ENCODE assay signal across 1 cellular context in the genomic region with DNA sequence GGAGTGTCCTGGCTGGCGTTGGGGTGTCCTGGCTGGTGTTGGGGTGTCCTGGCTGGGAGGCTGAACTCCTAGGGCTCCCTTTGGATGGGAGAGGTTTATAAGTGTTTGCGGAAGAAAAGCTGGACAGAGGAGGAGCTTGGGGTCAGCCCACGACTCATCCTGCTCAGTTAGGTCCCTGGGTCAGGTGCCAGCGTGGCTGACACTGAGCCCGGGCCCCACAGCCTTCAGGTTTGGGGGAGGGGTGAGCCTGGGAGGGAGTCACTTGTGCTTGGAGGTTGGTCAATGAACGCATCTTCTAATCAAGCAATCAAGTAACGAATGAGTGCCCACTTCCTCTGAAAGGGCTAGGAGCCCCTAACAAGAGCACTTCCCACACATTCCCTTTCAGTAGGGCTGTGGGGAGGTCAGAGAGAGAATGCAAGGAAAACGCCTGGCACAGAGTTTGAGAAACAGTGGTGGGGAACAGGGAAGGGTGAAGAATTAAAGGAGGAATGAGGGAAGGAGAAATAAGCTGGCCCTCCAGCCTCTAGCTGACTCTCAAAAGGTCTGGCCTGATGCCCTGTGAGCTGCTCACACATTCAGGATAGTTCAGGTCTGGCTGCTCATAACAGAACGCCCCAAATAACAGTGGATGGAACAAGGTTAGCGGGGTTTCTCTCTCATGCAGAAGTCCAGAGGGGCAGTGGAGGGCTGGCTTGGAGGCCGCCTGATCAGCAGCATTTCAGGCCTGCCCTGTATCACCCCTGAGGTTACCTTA.
TF ChIP-seq lines count a peak whose summit lies in the region.

No MANE protein-coding gene starts in this region.

TF ChIP-seq in GM23338, 12 proteins besides CTCF, POLR2A, EP300 and RAD21 (continued from another document):
- TF ChIP-seq, protein P1, sequence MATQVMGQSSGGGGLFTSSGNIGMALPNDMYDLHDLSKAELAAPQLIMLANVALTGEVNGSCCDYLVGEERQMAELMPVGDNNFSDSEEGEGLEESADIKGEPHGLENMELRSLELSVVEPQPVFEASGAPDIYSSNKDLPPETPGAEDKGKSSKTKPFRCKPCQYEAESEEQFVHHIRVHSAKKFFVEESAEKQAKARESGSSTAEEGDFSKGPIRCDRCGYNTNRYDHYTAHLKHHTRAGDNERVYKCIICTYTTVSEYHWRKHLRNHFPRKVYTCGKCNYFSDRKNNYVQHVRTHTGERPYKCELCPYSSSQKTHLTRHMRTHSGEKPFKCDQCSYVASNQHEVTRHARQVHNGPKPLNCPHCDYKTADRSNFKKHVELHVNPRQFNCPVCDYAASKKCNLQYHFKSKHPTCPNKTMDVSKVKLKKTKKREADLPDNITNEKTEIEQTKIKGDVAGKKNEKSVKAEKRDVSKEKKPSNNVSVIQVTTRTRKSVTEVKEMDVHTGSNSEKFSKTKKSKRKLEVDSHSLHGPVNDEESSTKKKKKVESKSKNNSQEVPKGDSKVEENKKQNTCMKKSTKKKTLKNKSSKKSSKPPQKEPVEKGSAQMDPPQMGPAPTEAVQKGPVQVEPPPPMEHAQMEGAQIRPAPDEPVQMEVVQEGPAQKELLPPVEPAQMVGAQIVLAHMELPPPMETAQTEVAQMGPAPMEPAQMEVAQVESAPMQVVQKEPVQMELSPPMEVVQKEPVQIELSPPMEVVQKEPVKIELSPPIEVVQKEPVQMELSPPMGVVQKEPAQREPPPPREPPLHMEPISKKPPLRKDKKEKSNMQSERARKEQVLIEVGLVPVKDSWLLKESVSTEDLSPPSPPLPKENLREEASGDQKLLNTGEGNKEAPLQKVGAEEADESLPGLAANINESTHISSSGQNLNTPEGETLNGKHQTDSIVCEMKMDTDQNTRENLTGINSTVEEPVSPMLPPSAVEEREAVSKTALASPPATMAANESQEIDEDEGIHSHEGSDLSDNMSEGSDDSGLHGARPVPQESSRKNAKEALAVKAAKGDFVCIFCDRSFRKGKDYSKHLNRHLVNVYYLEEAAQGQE (IDR thresholded peaks at IDR 0.05; ENCODE audit: unreplicated experiment) = no peak
- TF ChIP-seq ZNF331 (CRISPR knock-in tag; IDR thresholded peaks at IDR 0.05; ENCODE audit: low read depth) = no peak
- TF ChIP-seq, protein P2, sequence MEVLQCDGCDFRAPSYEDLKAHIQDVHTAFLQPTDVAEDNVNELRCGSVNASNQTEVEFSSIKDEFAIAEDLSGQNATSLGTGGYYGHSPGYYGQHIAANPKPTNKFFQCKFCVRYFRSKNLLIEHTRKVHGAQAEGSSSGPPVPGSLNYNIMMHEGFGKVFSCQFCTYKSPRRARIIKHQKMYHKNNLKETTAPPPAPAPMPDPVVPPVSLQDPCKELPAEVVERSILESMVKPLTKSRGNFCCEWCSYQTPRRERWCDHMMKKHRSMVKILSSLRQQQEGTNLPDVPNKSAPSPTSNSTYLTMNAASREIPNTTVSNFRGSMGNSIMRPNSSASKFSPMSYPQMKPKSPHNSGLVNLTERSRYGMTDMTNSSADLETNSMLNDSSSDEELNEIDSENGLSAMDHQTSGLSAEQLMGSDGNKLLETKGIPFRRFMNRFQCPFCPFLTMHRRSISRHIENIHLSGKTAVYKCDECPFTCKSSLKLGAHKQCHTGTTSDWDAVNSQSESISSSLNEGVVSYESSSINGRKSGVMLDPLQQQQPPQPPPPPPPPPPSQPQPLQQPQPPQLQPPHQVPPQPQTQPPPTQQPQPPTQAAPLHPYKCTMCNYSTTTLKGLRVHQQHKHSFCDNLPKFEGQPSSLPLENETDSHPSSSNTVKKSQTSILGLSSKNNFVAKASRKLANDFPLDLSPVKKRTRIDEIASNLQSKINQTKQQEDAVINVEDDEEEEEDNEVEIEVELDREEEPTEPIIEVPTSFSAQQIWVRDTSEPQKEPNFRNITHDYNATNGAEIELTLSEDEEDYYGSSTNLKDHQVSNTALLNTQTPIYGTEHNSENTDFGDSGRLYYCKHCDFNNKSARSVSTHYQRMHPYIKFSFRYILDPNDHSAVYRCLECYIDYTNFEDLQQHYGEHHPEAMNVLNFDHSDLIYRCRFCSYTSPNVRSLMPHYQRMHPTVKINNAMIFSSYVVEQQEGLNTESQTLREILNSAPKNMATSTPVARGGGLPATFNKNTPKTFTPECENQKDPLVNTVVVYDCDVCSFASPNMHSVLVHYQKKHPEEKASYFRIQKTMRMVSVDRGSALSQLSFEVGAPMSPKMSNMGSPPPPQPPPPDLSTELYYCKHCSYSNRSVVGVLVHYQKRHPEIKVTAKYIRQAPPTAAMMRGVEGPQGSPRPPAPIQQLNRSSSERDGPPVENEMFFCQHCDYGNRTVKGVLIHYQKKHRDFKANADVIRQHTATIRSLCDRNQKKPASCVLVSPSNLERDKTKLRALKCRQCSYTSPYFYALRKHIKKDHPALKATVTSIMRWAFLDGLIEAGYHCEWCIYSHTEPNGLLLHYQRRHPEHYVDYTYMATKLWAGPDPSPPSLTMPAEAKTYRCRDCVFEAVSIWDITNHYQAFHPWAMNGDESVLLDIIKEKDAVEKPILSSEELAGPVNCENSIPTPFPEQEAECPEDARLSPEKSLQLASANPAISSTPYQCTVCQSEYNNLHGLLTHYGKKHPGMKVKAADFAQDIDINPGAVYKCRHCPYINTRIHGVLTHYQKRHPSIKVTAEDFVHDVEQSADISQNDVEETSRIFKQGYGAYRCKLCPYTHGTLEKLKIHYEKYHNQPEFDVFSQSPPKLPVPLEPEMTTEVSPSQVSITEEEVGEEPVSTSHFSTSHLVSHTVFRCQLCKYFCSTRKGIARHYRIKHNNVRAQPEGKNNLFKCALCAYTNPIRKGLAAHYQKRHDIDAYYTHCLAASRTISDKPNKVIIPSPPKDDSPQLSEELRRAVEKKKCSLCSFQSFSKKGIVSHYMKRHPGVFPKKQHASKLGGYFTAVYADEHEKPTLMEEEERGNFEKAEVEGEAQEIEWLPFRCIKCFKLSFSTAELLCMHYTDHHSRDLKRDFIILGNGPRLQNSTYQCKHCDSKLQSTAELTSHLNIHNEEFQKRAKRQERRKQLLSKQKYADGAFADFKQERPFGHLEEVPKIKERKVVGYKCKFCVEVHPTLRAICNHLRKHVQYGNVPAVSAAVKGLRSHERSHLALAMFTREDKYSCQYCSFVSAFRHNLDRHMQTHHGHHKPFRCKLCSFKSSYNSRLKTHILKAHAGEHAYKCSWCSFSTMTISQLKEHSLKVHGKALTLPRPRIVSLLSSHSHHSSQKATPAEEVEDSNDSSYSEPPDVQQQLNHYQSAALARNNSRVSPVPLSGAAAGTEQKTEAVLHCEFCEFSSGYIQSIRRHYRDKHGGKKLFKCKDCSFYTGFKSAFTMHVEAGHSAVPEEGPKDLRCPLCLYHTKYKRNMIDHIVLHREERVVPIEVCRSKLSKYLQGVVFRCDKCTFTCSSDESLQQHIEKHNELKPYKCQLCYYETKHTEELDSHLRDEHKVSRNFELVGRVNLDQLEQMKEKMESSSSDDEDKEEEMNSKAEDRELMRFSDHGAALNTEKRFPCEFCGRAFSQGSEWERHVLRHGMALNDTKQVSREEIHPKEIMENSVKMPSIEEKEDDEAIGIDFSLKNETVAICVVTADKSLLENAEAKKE (CRISPR knock-in tag; IDR thresholded peaks at IDR 0.05) = no peak
- TF ChIP-seq POLR2AphosphoS5 (IDR thresholded peaks at IDR 0.05; ENCODE audit: low read depth) = no peak
- no peak for TF ChIP-seq ZNF114 (CRISPR knock-in tag; IDR thresholded peaks at IDR 0.05)
TF ChIP-seq in GM23338: peak in this region for 0.
